Comparison of ENCODE assay signal across 8 cellular contexts in genomic region chr6:137866200-137866913, GRCh38. TPM values are rescaled to one million over a fixed set of nuclear protein-coding genes. Genes with fewer than 3 reads are reported as not detected.
DNase-seq lines count a peak whose midpoint lies in the region; ATAC-seq and TF ChIP-seq lines count a peak whose summit lies in the region.

No MANE protein-coding gene starts in this region.

- no peak for TF ChIP-seq CTCF in Panc1 (IDR thresholded peaks at IDR 0.05)
- TF ChIP-seq CTCF in lower lobe of right lung (IDR thresholded peaks at IDR 0.05), result no peak
- no peak for TF ChIP-seq CTCF in thoracic aorta (IDR thresholded peaks at IDR 0.05)

- H3K27me3 ChIP-seq in ACC112 (ENCODE audit: insufficient read depth, low read length) (no peaks in the 10 kb centered on the region), Panc1 (ENCODE audit: control insufficient read depth, insufficient read depth, low read length) (no peaks in the 10 kb centered on the region), lower lobe of right lung (ENCODE audit: low read depth) (no peaks in the 10 kb centered on the region), thoracic aorta (replicated peaks; ENCODE audit: insufficient read depth) (no peaks in the 10 kb centered on the region)

- H3K9me3 ChIP-seq in Panc1 (ENCODE audit: control insufficient read depth, insufficient read depth, low read depth, low read length) (no peaks in the 10 kb centered on the region), lower lobe of right lung (no peaks in the 10 kb centered on the region), thoracic aorta (no peaks in the 10 kb centered on the region)

- in situ Hi-C loops in Panc1 (cut with HindIII; ENCODE audit: low pct_unique_long_range_greater_than_20kb, low sequenced_read_pairs), result no loop called here

- intact Hi-C loops in Panc1 (cut with micrococcal nuclease; ENCODE audit: unreplicated experiment), result loop anchor here (2.0 to 5.0 kb wide), 2 partner anchors 158 to 241 kb away; partner anchors contain the start of gene PERP
- intact Hi-C loops in lower lobe of right lung (cut with DNase I), result loop anchor here (10.0 kb wide), 1 partner anchor 152 kb away; no protein-coding TSS in a partner anchor

- peaks cover 17% of the 10 kb centered on the region for H3K4me1 ChIP-seq in ACC112 (ENCODE audit: control insufficient read depth, insufficient read depth, low read length, unreplicated experiment)
- H3K4me1 ChIP-seq in Panc1 (ENCODE audit: control insufficient read depth, insufficient read depth, low read length), result peaks cover 23% of the 10 kb centered on the region
- H3K4me1 ChIP-seq in lower lobe of right lung, result peaks cover 39% of the 10 kb centered on the region
- H3K4me1 ChIP-seq in thoracic aorta (ENCODE audit: control insufficient read depth in 1 of 2, low read depth in 2 of 2), result peaks cover 4 to 42% of the 10 kb centered on the region in 2 donors

- H3K27ac ChIP-seq in ACC112 (ENCODE audit: low read depth, low read length) (peak overlapping the region; percentile 91), Panc1 (ENCODE audit: low read length) (peak overlapping the region; percentile 59; the same call in 1 of the 2 replicates), cingulate gyrus (ENCODE audit: low read depth, low read length) (peak overlapping the region; percentile 41), lower lobe of right lung (peak overlapping the region; percentile 86), thoracic aorta (peak overlapping the region; percentile 60 to 70)

- H3K4me3 ChIP-seq in ACC112 (ENCODE audit: low read depth, low read length) (peak overlapping the region; percentile 77), Panc1 (ENCODE audit: low read depth in 2 of 2, low read length in 2 of 2) (peak overlapping the region; percentile 74 to 82), lower lobe of right lung (peak overlapping the region; percentile 92), thoracic aorta (peak overlapping the region; percentile 84)

- H3K79me2 ChIP-seq in ACC112 (ENCODE audit: control insufficient read depth, insufficient read depth, low read length, unreplicated experiment), result peaks cover 43% of the 10 kb centered on the region

- CTCF ChIA-PET in Panc1 (lab: Charles Lee), result interaction anchor here (0.6 to 1.1 kb wide), 4 partner anchors 158 to 376 kb away, joined by 4 to 5 read pairs (median 4); no protein-coding TSS in a partner anchor

- H3K36me3 ChIP-seq in ACC112 (ENCODE audit: insufficient read depth, low read length), result peaks cover 4% of the 10 kb centered on the region; the same call in 1 of the 2 replicates
- H3K36me3 ChIP-seq in Panc1 (ENCODE audit: control insufficient read depth, insufficient read depth, low read length), result no peaks in the 10 kb centered on the region
- H3K36me3 ChIP-seq in lower lobe of right lung, result peaks cover 2% of the 10 kb centered on the region
- no peaks in the 10 kb centered on the region for H3K36me3 ChIP-seq in thoracic aorta

- H2AFZ ChIP-seq in ACC112 (ENCODE audit: low read length, unreplicated experiment), result peak overlapping the region; percentile 48

- POLR2A ChIA-PET in Panc1 (lab: Charles Lee), result no interaction called here

- ATAC-seq in GM18511 (IDR thresholded peaks at IDR 0.05; ENCODE audit: unreplicated experiment), result peak; percentile 32
- peak; percentile 27 for ATAC-seq in HG02943 (IDR thresholded peaks at IDR 0.05; ENCODE audit: low read depth, unreplicated experiment)
- peak; percentile 18 for ATAC-seq in Panc1
- peak; percentile 37 to 44 for ATAC-seq in lower lobe of right lung
- ATAC-seq in thoracic aorta (ENCODE audit: insufficient number of reproducible peaks, low FRiP score, low read depth), result peak; percentile 26

- DNase-seq in Panc1 (ENCODE audit: low read depth, low spot score) (no peak), lower lobe of right lung (peak; percentile 82), thoracic aorta (ENCODE audit: low spot score) (peak; percentile 21), H4 (ENCODE audit: low spot score) (no peak)

- no TSS peak for BruUV-seq in Panc1 (replicated peaks; lab: Mats Ljungman, UMichigan)

RNA-seq across cellular contexts. Expression of gene TNFAIP3, which starts 0.7 kb away (rescaled TPM):
- total RNA-seq in Panc1 (2021; ENCODE audit: unreplicated experiment) (15.0 TPM), lower lobe of right lung (44.6 TPM), thoracic aorta (10 to 100 TPM; 21.9 to 26.3 TPM)
- polyA plus RNA-seq in Panc1 (2012; ENCODE audit: insufficient read length), result 6.2 TPM
- 0.41 and 0.45 TPM in 2 replicates for total RNA-seq in H4 (2014; rRNA removed; shearing (Covaris generic))

Comparison
In these comparisons a context has a peak if more than half of its experiments do, and no peak if none do; other contexts are left out.
1. H3K27ac ChIP-seq: peak in every context shown above with its lines; median percentile 91 in ACC112; 86 in lower lobe of right lung; 65 in thoracic aorta; 59 in Panc1; 41 in cingulate gyrus.
2. DNase-seq: peak in lower lobe of right lung (single experiment) and thoracic aorta (single experiment); none in Panc1 (single experiment) and H4 (single experiment).
3. RNA of gene TNFAIP3, which starts 0.7 kb away (total RNA-seq): 44.6 TPM in lower lobe of right lung (single experiment), 21.9 to 26.3 TPM in thoracic aorta and 15.0 TPM in Panc1 (single experiment); 0.41 to 0.45 TPM in H4; every median in the first group is over 10 times any median in the second.
4. Peak in every context shown above with its lines, with median percentiles within 50 percentile points of each other: H3K4me3 ChIP-seq and ATAC-seq.